ENCODE assay signal across 10 cellular contexts in genomic region chr17:8954339-8954738, GRCh38. TPM values are rescaled to one million over a fixed set of nuclear protein-coding genes. Genes with fewer than 3 reads are reported as not detected.
DNase-seq lines count a peak whose midpoint lies in the region; ATAC-seq, FAIRE-seq and TF ChIP-seq lines count a peak whose summit lies in the region.
"Had no signal": no experiment of that assay in that cellular context is flagged by ENCODE, and none has a peak within 500 bp of the region (broad histone marks: within the 10 kb centered on the region; RNA-seq: fewer than 3 reads in every experiment).

No MANE protein-coding gene starts in this region.

- intact Hi-C loops in aorta (cut with DNase I) = no loop called here

- no peak for TF ChIP-seq CTCF in Peyer's patch (IDR thresholded peaks at IDR 0.05)

- TF ChIP-seq POLR2A in Peyer's patch (IDR thresholded peaks at IDR 0.05) = no peak

- ATAC-seq in aorta (ENCODE audit: low FRiP score) = peak; percentile 66
- ATAC-seq: HCT116 had no signal

- 42 to 48% methylated on average over 10 of the region's 10 CpGs for WGBS in aorta, 2 donors

- DNase-seq in GM19239 (ENCODE audit: insufficient read length, low spot score) = no peak
- DNase-seq in Peyer's patch = peak in 2 of 3 donors; percentile 88
- peak; percentile 55 for DNase-seq in activated gamma-delta T cell (lab: John Stamatoyannopoulos, UW)
- peak; percentile 14 for DNase-seq in midbrain (lab: John Stamatoyannopoulos, UW)
- peak in 1 of 2 donors; percentile 89 for DNase-seq in aorta
- no peak for DNase-seq in NCI-H1417 treated with DMSO at 0.1 percent for 48 hours (lab: John Stamatoyannopoulos, UW)
- no peak for DNase-seq in SHP77 (lab: John Stamatoyannopoulos, UW)
- DNase-seq in GOT3 (lab: John Stamatoyannopoulos, UW) = no peak

- peaks cover 0 to 16% (median 4%) of the 10 kb centered on the region in 4 donors for H3K4me1 ChIP-seq in Peyer's patch
- H3K4me1 ChIP-seq in aorta (ENCODE audit: control insufficient read depth in 1 of 2, insufficient read depth in 2 of 2, low read length in 2 of 2) = no peaks in the 10 kb centered on the region

- H3K27ac ChIP-seq in Peyer's patch (peak overlapping the region in 3 of 4 donors; percentile 25 to 62 (median 35)), aorta (ENCODE audit: low read depth in 1 of 2, low read length in 2 of 2) (no peak overlapping the region)

- no peaks in the 10 kb centered on the region for H3K36me3 ChIP-seq in Peyer's patch
- H3K36me3 ChIP-seq in aorta (ENCODE audit: control insufficient read depth in 1 of 2, insufficient read depth in 2 of 2, low read length in 1 of 2) = no peaks in the 10 kb centered on the region

- H3K9me3 ChIP-seq in Peyer's patch (no peaks in the 10 kb centered on the region), aorta (ENCODE audit: control insufficient read depth, low read length) (peaks cover 4% of the 10 kb centered on the region)

- FAIRE-seq in GM19239 (lab: Jason Lieb, UNC) = peak; percentile 62

- H3K27me3 ChIP-seq in Peyer's patch (no peaks in the 10 kb centered on the region), aorta (ENCODE audit: control insufficient read depth in 1 of 2, insufficient read depth in 2 of 2, low read length in 1 of 2) (no peaks in the 10 kb centered on the region)

- H3K4me3 ChIP-seq in Peyer's patch (no peak overlapping the region), aorta (ENCODE audit: low read length in 2 of 2) (no peak overlapping the region)

RNA-seq across cellular contexts. Expression of gene PIK3R5, which starts 11.2 kb away (rescaled TPM):
- total RNA-seq in Peyer's patch (10 to 100 TPM in 2 of 4 donors, 1 to 10 TPM in 2; 6.3 to 74.3 (median 10.3) TPM), aorta (10 to 100 TPM; 18.4 to 18.5 TPM)
- 1 to 10 TPM; 1.4 to 8.4 TPM for polyA plus RNA-seq in aorta
- total RNA-seq: renal cortical epithelial cell had no signal

Comparison
In these comparisons a context has a peak if more than half of its experiments do, and no peak if none do; other contexts are left out.
1. DNase-seq: peak in Peyer's patch (2 of 3), activated gamma-delta T cell (single experiment) and midbrain (single experiment); none in GM19239 (single experiment), NCI-H1417 treated with DMSO at 0.1 percent for 48 hours (single experiment), SHP77 (0 of 2) and GOT3 (single experiment).
2. H3K27ac ChIP-seq: peak in Peyer's patch (3 of 4); none in aorta (0 of 2).